15 cellular contexts compared by ENCODE assay signal in the genomic region with DNA sequence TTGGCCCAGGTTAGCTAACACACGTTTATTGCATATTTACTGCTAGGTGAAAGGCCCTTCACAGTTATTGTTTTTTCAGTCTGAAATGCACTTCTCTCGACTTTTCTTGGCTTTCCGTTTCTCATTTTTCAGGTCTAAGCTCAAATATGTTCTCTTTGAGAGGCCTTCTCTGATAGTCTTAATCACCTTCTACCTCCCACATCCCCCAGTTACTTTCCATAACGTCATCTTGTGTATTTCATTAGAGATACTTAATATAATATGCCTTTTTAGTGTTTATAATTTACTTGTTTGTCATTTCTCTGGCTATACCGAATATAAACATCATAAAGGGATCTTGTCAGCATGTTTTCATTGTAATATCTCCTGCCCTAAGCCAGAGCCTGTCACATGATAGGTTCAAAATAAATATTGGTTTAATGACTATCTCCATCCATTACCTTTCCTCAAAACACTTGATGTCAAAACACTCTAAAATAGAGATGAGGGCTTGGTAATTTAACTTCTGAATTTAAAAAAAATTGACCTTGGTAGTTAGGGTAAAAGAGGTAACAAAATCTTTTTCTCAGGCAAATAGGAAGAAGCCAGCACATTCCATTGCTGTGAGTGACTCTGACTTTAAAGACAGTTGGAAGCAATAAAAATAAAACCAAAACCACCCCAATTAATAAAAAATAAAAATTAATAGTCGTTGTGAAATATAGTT.
DNase-seq lines count a peak whose midpoint lies in the region; ATAC-seq and TF ChIP-seq lines count a peak whose summit lies in the region.
"Had no signal": no experiment of that assay in that cellular context is flagged by ENCODE, and none has a peak within 500 bp of the region (broad histone marks: within the 10 kb centered on the region; RNA-seq: fewer than 3 reads in every experiment).

No MANE protein-coding gene starts in this region.

- H4K20me1 ChIP-seq in IMR-90 (ENCODE audit: insufficient read depth, low read length): no peaks in the 10 kb centered on the region
- no peaks in the 10 kb centered on the region for H4K20me1 ChIP-seq in PC-9 (ENCODE audit: insufficient read depth)

- no peak overlapping the region for H2AK5ac ChIP-seq in IMR-90 (ENCODE audit: low read depth, low read length)

- no peak for TF ChIP-seq POLR2A in IMR-90 (IDR thresholded peaks at IDR 0.05; ENCODE audit: low read depth, low read length)
- TF ChIP-seq POLR2A in Peyer's patch (IDR thresholded peaks at IDR 0.05): no peak
- TF ChIP-seq POLR2A in transverse colon (IDR thresholded peaks at IDR 0.05): no peak

- peak; percentile 6 for DNase-seq in IMR-90
- DNase-seq in PC-9: peak in 1 of 2 experiments; percentile 43
- no peak for DNase-seq in left lobe of liver (ENCODE audit: low spot score)
- DNase-seq in NK-92 treated with Interleukin-12 subunit alpha and Interleukin-12 subunit beta, amount 100 ng/mL, for 24 hours (lab: John Stamatoyannopoulos, UW): no peak
- no peak for DNase-seq in Peyer's patch
- no peak for DNase-seq in transverse colon
- DNase-seq: activated CD8-positive, alpha-beta T cell treated with anti-CD3 and anti-CD28 coated beads for 36 hours; amygdala; cortex of kidney; GOT3; NCI-H1436 treated with DMSO at 0.1 percent for 48 hours; stimulated activated naive CD4-positive, alpha-beta T cell had no signal

- H3K4ac ChIP-seq in IMR-90 (ENCODE audit: low read depth, low read length): no peak overlapping the region

- TF ChIP-seq CTCF in IMR-90 (conservative IDR thresholded peaks at IDR 0.05; ENCODE audit: low read depth, low read length) (no peak), PC-9 (conservative IDR thresholded peaks at IDR 0.05) (no peak), Peyer's patch (IDR thresholded peaks at IDR 0.05) (no peak), transverse colon (IDR thresholded peaks at IDR 0.05) (no peak)

- ATAC-seq in IMR-90 (ENCODE audit: low read depth): peak; percentile 57
- ATAC-seq in left lobe of liver: peak; percentile 41
- no peak for ATAC-seq in GM18498 (IDR thresholded peaks at IDR 0.05; ENCODE audit: unreplicated experiment)
- ATAC-seq: activated CD8-positive, alpha-beta T cell treated with anti-CD3 and anti-CD28 coated beads for 36 hours had no signal

- in situ Hi-C loops in IMR-90 (cut with MboI; ENCODE audit: low sequenced_read_pairs) (no loop called here), transverse colon (cut with MboI; ENCODE audit: low pct_ligation_motif_present in 1 of 4, low pct_unique_long_range_greater_than_20kb in 1 of 4, low sequenced_read_pairs in 3 of 4) (no loop called here)

- H3K18ac ChIP-seq in IMR-90 (ENCODE audit: low read depth, low read length): peak overlapping the region; percentile 53; the same call in 1 of the 2 replicates

- no peak overlapping the region for H3K9ac ChIP-seq in IMR-90 (ENCODE audit: low read depth, low read length)

- H2BK15ac ChIP-seq in IMR-90 (ENCODE audit: low read depth, low read length): no peak overlapping the region; the same call in 2 of the 3 replicates

- no CpG with 5 or more reads among the region's 6 CpGs for WGBS in IMR-90 (ENCODE audit: extremely low coverage in 2 of 2, insufficient read length in 1 of 2), 2 experiments
- 74 to 75% methylated on average over 6 of the region's 6 CpGs for WGBS in transverse colon (ENCODE audit: low coverage in 1 of 2), 2 donors

- dilution Hi-C loops in IMR-90 (cut with HindIII; ENCODE audit: low sequenced_read_pairs, unreplicated experiment): no loop called here

- no peak overlapping the region for H2AK9ac ChIP-seq in IMR-90 (replicated peaks; ENCODE audit: low read depth, low read length, poor library complexity)

- no peak overlapping the region for H4K5ac ChIP-seq in IMR-90 (ENCODE audit: low read depth, low read length)

- H3K27me3 ChIP-seq in ACC112 (ENCODE audit: insufficient read depth, low read length): no peaks in the 10 kb centered on the region
- no peaks in the 10 kb centered on the region for H3K27me3 ChIP-seq in IMR-90 (ENCODE audit: control insufficient read depth, insufficient read depth, low read length)
- no peaks in the 10 kb centered on the region for H3K27me3 ChIP-seq in PC-9 (ENCODE audit: insufficient read depth, low read depth)
- no peaks in the 10 kb centered on the region for H3K27me3 ChIP-seq in Peyer's patch
- no peaks in the 10 kb centered on the region for H3K27me3 ChIP-seq in transverse colon

- peaks cover 3% of the 10 kb centered on the region; the same call in 1 of the 2 replicates for H3F3A ChIP-seq in PC-9 (ENCODE audit: insufficient read depth, low read depth)

- H3K79me1 ChIP-seq in IMR-90 (ENCODE audit: low read depth in 1 of 2, low read length in 2 of 2): no peaks in the 10 kb centered on the region

- H3K23ac ChIP-seq in IMR-90 (ENCODE audit: low read depth, low read length): no peak overlapping the region

- intact Hi-C loops in IMR-90 (cut with micrococcal nuclease) (no loop called here), PC-9 (cut with micrococcal nuclease; ENCODE audit: unreplicated experiment) (no loop called here), transverse colon (cut with DNase I; ENCODE audit: low total_unique reads) (no loop called here)

- H4K8ac ChIP-seq in IMR-90 (ENCODE audit: low read depth in 2 of 2, low read length in 2 of 2): no peak overlapping the region

- no peak for TF ChIP-seq EP300 in transverse colon (IDR thresholded peaks at IDR 0.05; ENCODE audit: low read depth)

- no peak overlapping the region for H3K4me2 ChIP-seq in IMR-90 (ENCODE audit: low read depth, low read length)
- H3K4me2 ChIP-seq in PC-9: peak overlapping the region; percentile 34; the same call in 1 of the 2 replicates

- no peaks in the 10 kb centered on the region for H3K9me2 ChIP-seq in PC-9 (ENCODE audit: insufficient read depth)

- H3K4me1 ChIP-seq in ACC112 (ENCODE audit: control insufficient read depth, insufficient read depth, low read length, unreplicated experiment): peaks cover 6% of the 10 kb centered on the region
- H3K4me1 ChIP-seq in IMR-90 (ENCODE audit: control insufficient read depth, insufficient read depth, low read length): peaks cover 9% of the 10 kb centered on the region
- H3K4me1 ChIP-seq in PC-9 (replicated peaks; ENCODE audit: insufficient read depth): peaks cover 19% of the 10 kb centered on the region
- peaks cover 0 to 3% (median 0%) of the 10 kb centered on the region in 4 donors for H3K4me1 ChIP-seq in Peyer's patch
- peaks cover 0 to 5% (median 0%) of the 10 kb centered on the region in 4 donors for H3K4me1 ChIP-seq in transverse colon

- H3K4me3 ChIP-seq in ACC112 (ENCODE audit: low read depth, low read length): no peak overlapping the region
- H3K4me3 ChIP-seq in IMR-90 (ENCODE audit: insufficient read depth, low read depth, low read length): no peak overlapping the region
- no peak overlapping the region for H3K4me3 ChIP-seq in PC-9
- no peak overlapping the region for H3K4me3 ChIP-seq in Peyer's patch
- no peak overlapping the region for H3K4me3 ChIP-seq in transverse colon
- H3K4me3 ChIP-seq: lung had no signal

- H3K27ac ChIP-seq in ACC112 (ENCODE audit: low read depth, low read length): no peak overlapping the region
- H3K27ac ChIP-seq in IMR-90 (ENCODE audit: insufficient read depth, low read length): no peak overlapping the region
- H3K27ac ChIP-seq in PC-9: peak overlapping the region; percentile 14; the same call in 1 of the 2 replicates
- no peak overlapping the region for H3K27ac ChIP-seq in Peyer's patch
- no peak overlapping the region for H3K27ac ChIP-seq in transverse colon

- H3K9me1 ChIP-seq in IMR-90 (ENCODE audit: insufficient read depth, low read length): peaks cover 8% of the 10 kb centered on the region

- H3K9me3 ChIP-seq in IMR-90 (ENCODE audit: control insufficient read depth, insufficient read depth, low read length): no peaks in the 10 kb centered on the region
- H3K9me3 ChIP-seq in PC-9 (ENCODE audit: insufficient read depth, low read depth): no peaks in the 10 kb centered on the region
- H3K9me3 ChIP-seq in Peyer's patch: no peaks in the 10 kb centered on the region
- H3K9me3 ChIP-seq in transverse colon: no peaks in the 10 kb centered on the region

- H2BK5ac ChIP-seq in IMR-90 (ENCODE audit: low read depth, low read length, poor library complexity, severe bottlenecking): no peak overlapping the region

- CTCF ChIA-PET in IMR-90 (lab: Yijun Ruan, JAX): interaction anchor here (0.6 kb wide), 1 partner anchor 74 kb away, joined by 10 read pairs; no protein-coding TSS in a partner anchor
- CTCF ChIA-PET in PC-9 (lab: Charles Lee): no interaction called here

- POLR2A ChIA-PET in IMR-90 (lab: Charles Lee; ENCODE audit: unreplicated experiment): no interaction called here
- POLR2A ChIA-PET in PC-9 (lab: Charles Lee; ENCODE audit: unreplicated experiment): no interaction called here

- H3K36me3 ChIP-seq in ACC112 (ENCODE audit: insufficient read depth, low read length) (no peaks in the 10 kb centered on the region), IMR-90 (ENCODE audit: control insufficient read depth, insufficient read depth, low read length) (no peaks in the 10 kb centered on the region), PC-9 (ENCODE audit: low read depth) (no peaks in the 10 kb centered on the region), Peyer's patch (no peaks in the 10 kb centered on the region), transverse colon (no peaks in the 10 kb centered on the region)

- no peak overlapping the region for H2BK20ac ChIP-seq in IMR-90 (ENCODE audit: low read depth, low read length)

- BruUV-seq in IMR-90 (replicated peaks; lab: Mats Ljungman, UMichigan) (no TSS peak), PC-9 (replicated peaks; lab: Mats Ljungman, UMichigan) (no TSS peak)

- no peak overlapping the region for H4K91ac ChIP-seq in IMR-90 (ENCODE audit: insufficient read depth, low read depth, low read length)

- H3K79me2 ChIP-seq in ACC112 (ENCODE audit: control insufficient read depth, insufficient read depth, low read length, unreplicated experiment): no peaks in the 10 kb centered on the region
- H3K79me2 ChIP-seq in PC-9 (ENCODE audit: low read depth): no peaks in the 10 kb centered on the region

- H2BK120ac ChIP-seq in IMR-90 (ENCODE audit: low read depth, low read length): no peak overlapping the region

- no peak for TF ChIP-seq RAD21 in IMR-90 (IDR thresholded peaks at IDR 0.05; ENCODE audit: low read length)

- no peak overlapping the region for H3K56ac ChIP-seq in IMR-90 (ENCODE audit: extremely low read depth, insufficient read depth, low read length)

- peak overlapping the region; percentile 9 for H2AFZ ChIP-seq in ACC112 (ENCODE audit: low read length, unreplicated experiment)
- no peak overlapping the region for H2AFZ ChIP-seq in IMR-90 (replicated peaks; ENCODE audit: low read length, poor library complexity)
- H2AFZ ChIP-seq in PC-9: 0 out of 2 replicates have a peak overlapping the region, but pooled peaks have one; percentile 55

- H3K14ac ChIP-seq in IMR-90 (replicated peaks; ENCODE audit: low read depth, low read length): no peak overlapping the region

TF ChIP-seq in IMR-90, 13 proteins besides CTCF, POLR2A, EP300 and RAD21:
- TF ChIP-seq BHLHE40 (IDR thresholded peaks at IDR 0.05; ENCODE audit: low read depth, low read length) (no peak), RCOR1 (IDR thresholded peaks at IDR 0.05; ENCODE audit: insufficient replicate concordance, low read length) (no peak), MAZ (IDR thresholded peaks at IDR 0.05; ENCODE audit: borderline replicate concordance, low read depth, low read length) (no peak), FOS (IDR thresholded peaks at IDR 0.05; ENCODE audit: low read depth, low read length) (no peak)
